21 cellular contexts compared by ENCODE assay signal in genomic region chr22:42428025-42428424, GRCh38. TPM values are rescaled to one million over a fixed set of nuclear protein-coding genes. Genes with fewer than 3 reads are reported as not detected.
"Had no signal": no experiment of that assay in that cellular context is flagged by ENCODE, and none has a peak within 500 bp of the region (broad histone marks: within the 10 kb centered on the region; RNA-seq: fewer than 3 reads in every experiment).

No MANE protein-coding gene starts in this region.

- H3K9me3 Mint-ChIP-seq: activated CD8-positive, alpha-beta T cell treated with anti-CD3 and anti-CD28 coated beads for 36 hours; activated naive CD4-positive, alpha-beta T cell treated with anti-CD3 and anti-CD28 coated beads, Interleukin-2, amount 10 ng/mL, durations not matched to agents 7 days and 5 days; activated naive CD8-positive, alpha-beta T cell treated with anti-CD3 and anti-CD28 coated beads for 36 hours; activated T-cell treated with anti-CD3 and anti-CD28 coated beads, Interleukin-2, amount 50 U/mL, for 72 hours; activated T-helper 2 cell treated with anti-CD3 and anti-CD28 coated beads, Interferon-gamma antibody, Interleukin-2, Interleukin-4, amounts not matched to agents 10 μg/mL and 5 μg/mL and 100 μg/mL, durations not matched to agents 14 hours and 24 hours and 36 hours had no signal

- H3K4me3 Mint-ChIP-seq: activated CD4-positive, alpha-beta T cell treated with anti-CD3 and anti-CD28 coated beads for 36 hours; activated CD8-positive, alpha-beta T cell treated with anti-CD3 and anti-CD28 coated beads for 36 hours; activated naive CD4-positive, alpha-beta T cell treated with anti-CD3 and anti-CD28 coated beads, Interleukin-2, amount 10 ng/mL, durations not matched to agents 7 days and 5 days; activated naive CD8-positive, alpha-beta T cell treated with anti-CD3 and anti-CD28 coated beads for 36 hours; activated T-cell treated with anti-CD3 and anti-CD28 coated beads, Interleukin-2, amount 50 U/mL, for 72 hours had no signal

- H3K27ac Mint-ChIP-seq: activated CD4-positive, alpha-beta T cell treated with anti-CD3 and anti-CD28 coated beads for 36 hours; activated CD8-positive, alpha-beta T cell treated with anti-CD3 and anti-CD28 coated beads for 36 hours; activated naive CD4-positive, alpha-beta T cell treated with anti-CD3 and anti-CD28 coated beads, Interleukin-2, amount 10 ng/mL, durations not matched to agents 7 days and 5 days; activated naive CD8-positive, alpha-beta T cell treated with anti-CD3 and anti-CD28 coated beads for 36 hours; activated T-cell treated with anti-CD3 and anti-CD28 coated beads, Interleukin-2, amount 50 U/mL, for 72 hours; activated T-helper 2 cell treated with anti-CD3 and anti-CD28 coated beads, Interferon-gamma antibody, Interleukin-2, Interleukin-4, amounts not matched to agents 10 μg/mL and 5 μg/mL and 100 μg/mL, durations not matched to agents 14 hours and 24 hours and 36 hours had no signal

- H3K4me1 Mint-ChIP-seq: activated CD4-positive, alpha-beta T cell treated with anti-CD3 and anti-CD28 coated beads for 36 hours; activated naive CD4-positive, alpha-beta T cell treated with anti-CD3 and anti-CD28 coated beads, Interleukin-2, amount 10 ng/mL, durations not matched to agents 7 days and 5 days; activated naive CD8-positive, alpha-beta T cell treated with anti-CD3 and anti-CD28 coated beads for 36 hours had no signal

- H3K36me3 Mint-ChIP-seq: activated naive CD4-positive, alpha-beta T cell treated with anti-CD3 and anti-CD28 coated beads, Interleukin-2, amount 10 ng/mL, durations not matched to agents 7 days and 5 days; activated naive CD8-positive, alpha-beta T cell treated with anti-CD3 and anti-CD28 coated beads for 36 hours had no signal

- DNase-seq: activated CD4-positive, alpha-beta T cell treated with anti-CD3 and anti-CD28 coated beads for 36 hours; activated CD8-positive, alpha-beta memory T cell treated with anti-CD3 and anti-CD28 coated beads, Interleukin-2, amount 50 U/mL, for 4 hours; activated CD8-positive, alpha-beta T cell treated with anti-CD3 and anti-CD28 coated beads for 36 hours; activated gamma-delta T cell treated with Interleukin-2 at 50 U/mL for 16 hours; activated naive CD4-positive, alpha-beta T cell treated with anti-CD3 and anti-CD28 coated beads, Interleukin-2, amount 10 ng/mL, durations not matched to agents 7 days and 5 days; activated naive CD8-positive, alpha-beta T cell treated with anti-CD3 and anti-CD28 coated beads for 36 hours; activated T-cell treated with anti-CD3 and anti-CD28 coated beads, Interleukin-2, amount 50 U/mL, for 72 hours; cerebellar nuclear complex; KG1; NCI-H1092; NCI-H2029; NCI-H510A; NCI-H526 treated with DMSO at 0.1 percent for 48 hours; PC-3; SIG-M5; T-helper 2 cell; T1000 had no signal

- ATAC-seq: activated CD4-positive, alpha-beta T cell treated with anti-CD3 and anti-CD28 coated beads for 36 hours; activated CD8-positive, alpha-beta T cell treated with anti-CD3 and anti-CD28 coated beads for 36 hours; activated T-cell treated with anti-CD3 and anti-CD28 coated beads, Interleukin-2, amount 50 U/mL, for 72 hours; PC-3 had no signal

- H3K27ac ChIP-seq: VCaP had no signal

RNA-seq across cellular contexts. Expression of gene NFAM1, which starts 4.2 kb away (rescaled TPM):
- total RNA-seq: LHCN-M2, M059J had no signal
